8 cellular contexts compared by ENCODE assay signal in genomic region chr1:109395282-109395599, GRCh38. TPM values are rescaled to one million over a fixed set of nuclear protein-coding genes. Genes with fewer than 3 reads are reported as not detected.
DNase-seq lines count a peak whose midpoint lies in the region; ATAC-seq and TF ChIP-seq lines count a peak whose summit lies in the region.
"Not testable (repeated sequence)": the region's sequence is repeated elsewhere in the genome, so short reads cannot be mapped to it uniquely, and the experiment has no call there.

No MANE protein-coding gene starts in this region.

- not testable (repeated sequence) for H3K27ac Mint-ChIP-seq in Caco-2 (ENCODE audit: unreplicated experiment)

- not testable (repeated sequence) for TF ChIP-seq EP300 in upper lobe of left lung (IDR thresholded peaks at IDR 0.05)

- CTCF ChIA-PET in Caco-2 (lab: Charles Lee): not testable (repeated sequence)

- H3K4me3 Mint-ChIP-seq in Caco-2 (ENCODE audit: unreplicated experiment): peak overlapping the region; percentile 79

- not testable (repeated sequence) for H3K9me3 Mint-ChIP-seq in Caco-2 (ENCODE audit: unreplicated experiment)

- peaks cover 35% of the 10 kb centered on the region for H3K4me1 ChIP-seq in Caco-2
- peaks cover 77% of the 10 kb centered on the region for H3K4me1 ChIP-seq in left ventricle myocardium inferior
- peaks cover 59% of the 10 kb centered on the region for H3K4me1 ChIP-seq in muscle layer of colon (ENCODE audit: insufficient read depth, low read length)
- H3K4me1 ChIP-seq in psoas muscle: peaks cover 54% of the 10 kb centered on the region
- H3K4me1 ChIP-seq in subcutaneous abdominal adipose tissue (ENCODE audit: control insufficient read depth in 5 of 5, insufficient read depth in 5 of 5, low read length in 5 of 5): peaks cover 15 to 73% (median 71%) of the 10 kb centered on the region in 5 donors
- peaks cover 60 to 76% (median 66%) of the 10 kb centered on the region in 4 donors for H3K4me1 ChIP-seq in upper lobe of left lung

- H3K4me3 ChIP-seq in Caco-2 (ENCODE audit: low read depth, low read length); muscle layer of colon (ENCODE audit: low read depth in 1 of 2, low read length in 2 of 2); subcutaneous abdominal adipose tissue (ENCODE audit: low read depth in 1 of 5, low read length in 5 of 5): not testable (repeated sequence)
- H3K4me3 ChIP-seq in coronary artery (peak overlapping the region; percentile 83), left ventricle myocardium inferior (peak overlapping the region; percentile 74), psoas muscle (peak overlapping the region; percentile 72), upper lobe of left lung (peak overlapping the region in 1 of 4 donors; percentile 68)

- H3K27ac ChIP-seq in angular gyrus (ENCODE audit: low read depth, low read length) (peak overlapping the region; percentile 84), coronary artery (peak overlapping the region; percentile 96 to 97), left ventricle myocardium inferior (replicated peaks) (peak overlapping the region; percentile 92), muscle layer of colon (ENCODE audit: low read depth, low read length) (peak overlapping the region; percentile 78), psoas muscle (peak overlapping the region; percentile 97), subcutaneous abdominal adipose tissue (ENCODE audit: low read depth, low read length) (peak overlapping the region; percentile 99), upper lobe of left lung (peak overlapping the region; percentile 76 to 92 (median 80))

- 21 to 27% (median 26%) methylated on average over 8 of the region's 8 CpGs for WGBS in psoas muscle, 3 donors
- WGBS in upper lobe of left lung, 2 donors: 46 to 50% methylated on average over 8 of the region's 8 CpGs

- TF ChIP-seq POLR2A in upper lobe of left lung (IDR thresholded peaks at IDR 0.05): not testable (repeated sequence)

- not testable (repeated sequence) for H3K9me3 ChIP-seq in Caco-2; left ventricle myocardium inferior (replicated peaks); muscle layer of colon (ENCODE audit: low read length); psoas muscle; subcutaneous abdominal adipose tissue (ENCODE audit: control insufficient read depth in 5 of 5, low read length in 5 of 5); upper lobe of left lung

- POLR2A ChIA-PET in Caco-2 (lab: Charles Lee): not testable (repeated sequence)

- not testable (repeated sequence) for H3K27me3 Mint-ChIP-seq in Caco-2 (ENCODE audit: insufficient read depth, unreplicated experiment)

- not testable (repeated sequence) for H3K36me3 ChIP-seq in Caco-2 (ENCODE audit: control insufficient read depth, insufficient read depth, low read length); left ventricle myocardium inferior; muscle layer of colon (ENCODE audit: insufficient read depth, low read length); psoas muscle (ENCODE audit: insufficient read depth in 1 of 2, low read depth in 1 of 2); subcutaneous abdominal adipose tissue (ENCODE audit: control insufficient read depth in 5 of 5, insufficient read depth in 5 of 5, low read length in 5 of 5); upper lobe of left lung

- not testable (repeated sequence) for TF ChIP-seq CTCF in Caco-2 (IDR thresholded peaks at IDR 0.05; ENCODE audit: insufficient read depth in 1 of 2, low read depth in 1 of 2, low read length in 1 of 2, severe bottlenecking in 1 of 2, unreplicated experiment in 1 of 2); coronary artery (IDR thresholded peaks at IDR 0.05); left ventricle myocardium inferior (IDR thresholded peaks at IDR 0.05; ENCODE audit: borderline replicate concordance); psoas muscle (IDR thresholded peaks at IDR 0.05); upper lobe of left lung (IDR thresholded peaks at IDR 0.05)

- not testable (repeated sequence) for H3K9ac ChIP-seq in muscle layer of colon (ENCODE audit: low read length)
- H3K9ac ChIP-seq in subcutaneous abdominal adipose tissue (ENCODE audit: low read length in 5 of 5): peak overlapping the region in 1 of 5 donors; percentile 42

- H3K4me1 Mint-ChIP-seq in Caco-2 (ENCODE audit: low read depth, unreplicated experiment): peaks cover 19% of the 10 kb centered on the region

- not testable (repeated sequence) for H3K27me3 ChIP-seq in Caco-2 (replicated peaks; ENCODE audit: control insufficient read depth, insufficient read depth, low read length); left ventricle myocardium inferior (ENCODE audit: low read depth); muscle layer of colon (ENCODE audit: control insufficient read depth in 1 of 2, insufficient read depth in 2 of 2, low read length in 2 of 2); psoas muscle (ENCODE audit: insufficient read depth in 3 of 3, low read length in 2 of 3); subcutaneous abdominal adipose tissue (ENCODE audit: control insufficient read depth in 5 of 5, insufficient read depth in 4 of 5, low read length in 5 of 5); upper lobe of left lung

- ATAC-seq in psoas muscle: peak; percentile 51 to 55 (median 54)
- not testable (repeated sequence) for ATAC-seq in upper lobe of left lung (ENCODE audit: low FRiP score in 2 of 2)

- not testable (repeated sequence) for DNase-seq in Caco-2; coronary artery (ENCODE audit: low spot score); left ventricle myocardium inferior
- DNase-seq in psoas muscle: peak; percentile 52 to 86
- peak in 1 of 2 donors; percentile 23 for DNase-seq in upper lobe of left lung

- BruUV-seq in Caco-2 (replicated peaks; lab: Mats Ljungman, UMichigan): not testable (repeated sequence)

- intact Hi-C loops in Caco-2 (cut with micrococcal nuclease; ENCODE audit: unreplicated experiment) (loop anchor here (1.0 to 5.0 kb wide), 2 partner anchors 44 to 303 kb away; partner anchors contain the start of gene TMEM167B), left ventricle myocardium inferior (cut with micrococcal nuclease) (loop anchor here (5.0 kb wide), 1 partner anchor 113 kb away; the partner anchor contains the start of gene PSRC1), psoas muscle (cut with DNase I) (loop anchor here (5.0 kb wide), 4 partner anchors 33 to 293 kb away; no protein-coding TSS in a partner anchor)

- not testable (repeated sequence) for H3K36me3 Mint-ChIP-seq in Caco-2 (ENCODE audit: insufficient read depth, unreplicated experiment)

RNA-seq across cellular contexts. Expression of gene SORT1, which starts 2.5 kb away (rescaled TPM):
- total RNA-seq in Caco-2 (2022) (65.2 and 67.1 TPM in 2 replicates), left ventricle myocardium inferior (146 TPM), psoas muscle (100 to 1,000 TPM; 123 to 363 (median 207) TPM), upper lobe of left lung (100 to 1,000 TPM; 105 to 222 (median 116) TPM)
- 100 to 1,000 TPM in 1 of 3 donors, 10 to 100 TPM in 2; 15.8 to 131 (median 81.9) TPM for polyA plus RNA-seq in psoas muscle

RNA-seq across cellular contexts. Expression of gene PSMA5, which starts 31.0 kb away (rescaled TPM):
- 82.7 and 97.8 TPM in 2 replicates for total RNA-seq in Caco-2 (2022)
- 49.9 TPM for total RNA-seq in left ventricle myocardium inferior
- 100 to 1,000 TPM in 1 of 4 donors, 10 to 100 TPM in 3; 58.1 to 123 (median 94.6) TPM for total RNA-seq in psoas muscle
- polyA plus RNA-seq in psoas muscle: 100 to 1,000 TPM in 2 of 3 donors, 10 to 100 TPM in 1; 90.6 to 213 (median 146) TPM
- total RNA-seq in upper lobe of left lung: 10 to 100 TPM; 15.2 to 69.5 (median 29.8) TPM
